Comparison of ENCODE assay signal across 8 cellular contexts in genomic region chr2:39730685-39731302, GRCh38. TPM values are rescaled to one million over a fixed set of nuclear protein-coding genes. Genes with fewer than 3 reads are reported as not detected.
DNase-seq lines count a peak whose midpoint lies in the region; ATAC-seq and TF ChIP-seq lines count a peak whose summit lies in the region.

No MANE protein-coding gene starts in this region.

- POLR2A ChIA-PET in CD8-positive, alpha-beta memory T cell (lab: Charles Lee) = no interaction called here

- no peaks in the 10 kb centered on the region for H3K27me3 Mint-ChIP-seq in CD8-positive, alpha-beta memory T cell

- H3K27ac ChIP-seq in prostate gland = no peak overlapping the region
- no peak overlapping the region for H3K27ac ChIP-seq in CD8-positive, alpha-beta memory T cell (ENCODE audit: low read depth, low read length)

- intact Hi-C loops in prostate gland (cut with DNase I) = loop anchor here (10.0 kb wide), 1 partner anchor 136 kb away; no protein-coding TSS in a partner anchor

- H3K9me3 Mint-ChIP-seq in CD8-positive, alpha-beta memory T cell = peaks cover 0 to 2% (median 0%) of the 10 kb centered on the region in 5 donors

- 98% methylated on average over 2 of the region's 2 CpGs for WGBS in prostate gland

- DNase-seq in SHP77 (lab: John Stamatoyannopoulos, UW) (peak; percentile 11 to 17), SHP77 treated with DMSO at 0.1 percent for 48 hours (lab: John Stamatoyannopoulos, UW) (no peak), NCI-H748 treated with DMSO at 0.1 percent for 48 hours (lab: John Stamatoyannopoulos, UW) (peak; percentile 25), epithelial cell of esophagus (ENCODE audit: low read depth) (peak; percentile 52), prostate gland (ENCODE audit: low spot score) (no peak), T-helper 9 cell (no peak)
- no peak for DNase-seq in CD8-positive, alpha-beta memory T cell

- H3K27ac Mint-ChIP-seq in CD8-positive, alpha-beta memory T cell = peak overlapping the region in 1 of 8 donors; percentile 27

- TF ChIP-seq CTCF in epithelial cell of esophagus (IDR thresholded peaks at IDR 0.05; ENCODE audit: insufficient read depth, low read depth, low read length, missing control alignments) = peak; percentile 65
- TF ChIP-seq CTCF in prostate gland (IDR thresholded peaks at IDR 0.05) = peak in 3 of 4 experiments; percentile 30 to 51 (median 45)

- CTCF ChIA-PET in CD8-positive, alpha-beta memory T cell (lab: Charles Lee) = interaction anchor here (1.4 kb wide), 1 partner anchor 353 kb away, joined by 3 read pairs; no protein-coding TSS in a partner anchor

- H3K4me3 ChIP-seq in epithelial cell of esophagus (ENCODE audit: low read length) (no peak overlapping the region), prostate gland (no peak overlapping the region)
- no peak overlapping the region for H3K4me3 ChIP-seq in CD8-positive, alpha-beta memory T cell (ENCODE audit: low read length)

- H3K36me3 Mint-ChIP-seq in CD8-positive, alpha-beta memory T cell = peaks cover 13 to 27% (median 21%) of the 10 kb centered on the region in 3 donors

- no peak overlapping the region for H3K4me3 Mint-ChIP-seq in CD8-positive, alpha-beta memory T cell

- no peaks in the 10 kb centered on the region for H3K9me3 ChIP-seq in prostate gland
- H3K9me3 ChIP-seq in CD8-positive, alpha-beta memory T cell (ENCODE audit: low read length) = no peaks in the 10 kb centered on the region

- H3K4me1 ChIP-seq in prostate gland (replicated peaks) = no peaks in the 10 kb centered on the region
- H3K4me1 ChIP-seq in CD8-positive, alpha-beta memory T cell (ENCODE audit: insufficient read depth, low read length) = no peaks in the 10 kb centered on the region

- no peak for TF ChIP-seq POLR2A in prostate gland (IDR thresholded peaks at IDR 0.05)

- peak; percentile 45 for ATAC-seq in HG02798 (IDR thresholded peaks at IDR 0.05; ENCODE audit: poor library complexity, unreplicated experiment)

- H3K4me1 Mint-ChIP-seq in CD8-positive, alpha-beta memory T cell = peaks cover 0 to 13% (median 0%) of the 10 kb centered on the region in 3 donors

- H3K36me3 ChIP-seq in prostate gland = no peaks in the 10 kb centered on the region
- H3K36me3 ChIP-seq in CD8-positive, alpha-beta memory T cell (ENCODE audit: insufficient read depth, low read length) = no peaks in the 10 kb centered on the region

- no peaks in the 10 kb centered on the region for H3K27me3 ChIP-seq in prostate gland (replicated peaks; ENCODE audit: insufficient read depth)
- no peaks in the 10 kb centered on the region for H3K27me3 ChIP-seq in CD8-positive, alpha-beta memory T cell (ENCODE audit: insufficient read depth, low read length, poor library complexity, severe bottlenecking)

RNA-seq across cellular contexts. Expression of gene THUMPD2, which starts 48.3 kb away (rescaled TPM):
- total RNA-seq in prostate gland = 10 to 100 TPM; 16.7 to 17.0 TPM
- 10 to 100 TPM; 12.2 to 15.1 TPM for total RNA-seq in CD8-positive, alpha-beta memory T cell
- 8.0 TPM for polyA plus RNA-seq in CD8-positive, alpha-beta memory T cell

Comparison
In these comparisons a context has a peak if more than half of its experiments do, and no peak if none do; other contexts are left out.
1. DNase-seq: peak in SHP77 (2 of 2), NCI-H748 treated with DMSO at 0.1 percent for 48 hours (single experiment) and epithelial cell of esophagus (single experiment); none in SHP77 treated with DMSO at 0.1 percent for 48 hours (single experiment), prostate gland (single experiment), CD8-positive, alpha-beta memory T cell (0 of 5) and T-helper 9 cell (single experiment).